ENCODE assay signal across 8 cellular contexts in the genomic region with DNA sequence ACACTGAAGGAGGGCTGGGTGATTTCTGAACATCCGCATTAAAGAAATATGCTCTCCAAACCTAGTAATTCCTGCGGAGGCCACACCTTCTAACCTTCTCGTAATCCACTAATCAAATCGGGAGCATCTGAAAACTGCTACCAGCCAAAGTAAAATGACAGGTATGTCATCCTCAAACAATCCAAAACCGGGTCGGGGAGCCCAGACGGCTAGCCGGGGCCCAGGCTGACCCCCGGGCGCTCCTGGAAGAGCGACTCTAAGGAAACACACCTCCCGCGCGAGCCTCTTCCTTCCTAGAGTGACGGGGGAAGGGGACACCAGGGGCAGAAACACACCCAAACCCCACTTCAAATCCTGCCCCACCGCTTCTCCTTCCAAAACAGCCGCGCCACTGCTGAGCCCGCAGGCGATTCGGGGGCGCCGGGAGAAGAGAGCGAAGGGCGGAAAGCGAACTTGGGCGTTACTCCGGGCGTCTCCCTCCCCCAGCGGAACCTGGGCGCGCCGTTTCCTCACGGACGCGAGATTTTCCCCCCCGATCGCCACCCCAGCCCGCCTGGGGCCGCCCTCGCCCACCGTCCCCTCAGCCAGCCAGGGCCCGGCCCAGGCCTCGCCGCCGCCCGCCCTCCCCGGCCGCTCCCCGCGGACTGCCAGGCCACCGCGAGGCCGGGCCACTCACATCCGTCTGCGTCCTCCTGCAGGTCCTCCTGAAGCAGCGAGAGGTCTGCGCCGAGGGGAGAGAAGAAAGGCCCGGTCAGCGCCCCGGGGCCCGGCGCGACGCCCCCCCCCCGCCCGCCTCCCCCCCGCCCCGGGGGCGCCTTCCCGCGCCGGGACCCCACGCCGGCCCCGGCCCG. TPM values are rescaled to one million over a fixed set of nuclear protein-coding genes. Genes with fewer than 3 reads are reported as not detected.
DNase-seq lines count a peak whose midpoint lies in the region; ATAC-seq and TF ChIP-seq lines count a peak whose summit lies in the region.

No MANE protein-coding gene starts in this region.

- peak overlapping the region; percentile 93 to 96 (median 95) for H3K27ac Mint-ChIP-seq in CD4-positive, alpha-beta memory T cell
- H3K27ac Mint-ChIP-seq in activated naive CD4-positive, alpha-beta T cell treated with anti-CD3 and anti-CD28 coated beads, Interleukin-2, amount 50 U/mL, for 24 hours: peak overlapping the region; percentile 77
- H3K27ac Mint-ChIP-seq in type B pancreatic cell: peak overlapping the region; percentile 99

- H3K27me3 Mint-ChIP-seq in CD4-positive, alpha-beta memory T cell: no peaks in the 10 kb centered on the region
- no peaks in the 10 kb centered on the region for H3K27me3 Mint-ChIP-seq in activated naive CD4-positive, alpha-beta T cell treated with anti-CD3 and anti-CD28 coated beads, Interleukin-2, amount 50 U/mL, for 24 hours
- no peaks in the 10 kb centered on the region for H3K27me3 Mint-ChIP-seq in type B pancreatic cell

- peak overlapping the region; percentile 93 to 99 (median 96) for H3K4me3 Mint-ChIP-seq in CD4-positive, alpha-beta memory T cell
- H3K4me3 Mint-ChIP-seq in activated naive CD4-positive, alpha-beta T cell treated with anti-CD3 and anti-CD28 coated beads, Interleukin-2, amount 50 U/mL, for 24 hours: peak overlapping the region; percentile 91
- peak overlapping the region; percentile 98 for H3K4me3 Mint-ChIP-seq in type B pancreatic cell

- DNase-seq in CD4-positive, alpha-beta memory T cell: peak; percentile 22 to 48 (median 36)
- peak; percentile 39 for DNase-seq in RWPE1 (ENCODE audit: low spot score)
- DNase-seq in Right ventricle myocardium inferior (ENCODE audit: missing footprints): peak; percentile 85
- no peak for DNase-seq in omental fat pad (ENCODE audit: low spot score)
- DNase-seq in type B pancreatic cell (ENCODE audit: extremely low spot score, unreplicated experiment): peak; percentile 81

- peak overlapping the region; percentile 64 for H3K27ac ChIP-seq in CD4-positive, alpha-beta memory T cell (ENCODE audit: low read depth, low read length)
- peak overlapping the region; percentile 99 for H3K27ac ChIP-seq in RWPE1

- no peaks in the 10 kb centered on the region for H3K9me3 Mint-ChIP-seq in CD4-positive, alpha-beta memory T cell
- no peaks in the 10 kb centered on the region for H3K9me3 Mint-ChIP-seq in activated naive CD4-positive, alpha-beta T cell treated with anti-CD3 and anti-CD28 coated beads, Interleukin-2, amount 50 U/mL, for 24 hours
- H3K9me3 Mint-ChIP-seq in type B pancreatic cell: peaks cover 3% of the 10 kb centered on the region

- H3K4me1 ChIP-seq in CD4-positive, alpha-beta memory T cell (ENCODE audit: insufficient read depth, low read length): peaks cover 48% of the 10 kb centered on the region

- CTCF ChIA-PET in CD4-positive, alpha-beta memory T cell (lab: Charles Lee; ENCODE audit: partially characterized antibody): no interaction called here
- CTCF ChIA-PET in RWPE1 (lab: Yijun Ruan, JAX): interaction anchor here (1.3 kb wide), 1 partner anchor 21 kb away, joined by 6 read pairs; no protein-coding TSS in a partner anchor

- intact Hi-C loops in CD4-positive, alpha-beta memory T cell (cut with micrococcal nuclease): loop anchor here (1.0 to 10.0 kb wide), 7 partner anchors 139 to 1005 kb away; a partner anchor contains a TSS
- intact Hi-C loops in Right ventricle myocardium inferior (cut with DNase I): loop anchor here (10.0 kb wide), 2 partner anchors 161 to 301 kb away; a partner anchor contains a TSS

- POLR2A ChIA-PET in CD4-positive, alpha-beta memory T cell (lab: Charles Lee; ENCODE audit: partially characterized antibody): interaction anchor here (0.6 kb wide), 1 partner anchor 52 kb away, joined by 3 read pairs; no protein-coding TSS in a partner anchor
- POLR2A ChIA-PET in RWPE1 (lab: Yijun Ruan, JAX; ENCODE audit: low non-redundant PET): no interaction called here

- H3K4me1 Mint-ChIP-seq in CD4-positive, alpha-beta memory T cell: peaks cover 33 to 57% (median 42%) of the 10 kb centered on the region in 4 donors
- peaks cover 33% of the 10 kb centered on the region for H3K4me1 Mint-ChIP-seq in activated naive CD4-positive, alpha-beta T cell treated with anti-CD3 and anti-CD28 coated beads, Interleukin-2, amount 50 U/mL, for 24 hours
- H3K4me1 Mint-ChIP-seq in type B pancreatic cell (ENCODE audit: unreplicated experiment): peaks cover 30% of the 10 kb centered on the region

- H3K4me3 ChIP-seq in CD4-positive, alpha-beta memory T cell (ENCODE audit: low read length in 2 of 2): peak overlapping the region; percentile 66 to 90

- ATAC-seq in GM19395 (IDR thresholded peaks at IDR 0.05; ENCODE audit: unreplicated experiment): peak; percentile 43
- peak; percentile 18 for ATAC-seq in HG03520 (IDR thresholded peaks at IDR 0.05; ENCODE audit: unreplicated experiment)
- peak; percentile 59 for ATAC-seq in Right ventricle myocardium inferior
- peak; percentile 47 for ATAC-seq in omental fat pad (ENCODE audit: low FRiP score)

- H3K27me3 ChIP-seq in CD4-positive, alpha-beta memory T cell (ENCODE audit: insufficient read depth, low read length): no peaks in the 10 kb centered on the region

- H3K36me3 ChIP-seq in CD4-positive, alpha-beta memory T cell (ENCODE audit: insufficient read depth, low read length): no peaks in the 10 kb centered on the region

- TF ChIP-seq CTCF in RWPE1 (conservative IDR thresholded peaks at IDR 0.05; ENCODE audit: low read depth) (no peak), omental fat pad (IDR thresholded peaks at IDR 0.05) (no peak), type B pancreatic cell (conservative IDR thresholded peaks at IDR 0.05) (no peak)

- H3K36me3 Mint-ChIP-seq in CD4-positive, alpha-beta memory T cell: peaks cover 10 to 11% of the 10 kb centered on the region in 2 donors
- H3K36me3 Mint-ChIP-seq in activated naive CD4-positive, alpha-beta T cell treated with anti-CD3 and anti-CD28 coated beads, Interleukin-2, amount 50 U/mL, for 24 hours: peaks cover 5% of the 10 kb centered on the region
- H3K36me3 Mint-ChIP-seq in type B pancreatic cell: peaks cover 16% of the 10 kb centered on the region

- H3K9me3 ChIP-seq in CD4-positive, alpha-beta memory T cell (ENCODE audit: control insufficient read depth in 1 of 2, low read length in 2 of 2): no peaks in the 10 kb centered on the region

RNA-seq across cellular contexts. Expression of a gene that starts 0.6 kb away (rescaled TPM):
- 10 to 100 TPM; 64.0 to 71.0 TPM for total RNA-seq in CD4-positive, alpha-beta memory T cell
- 10 to 100 TPM; 10.2 to 16.9 TPM for polyA plus RNA-seq in CD4-positive, alpha-beta memory T cell
- total RNA-seq in Right ventricle myocardium inferior: 62.5 TPM
- 100 to 1,000 TPM in 2 of 4 donors, 10 to 100 TPM in 2; 65.7 to 159 (median 99.8) TPM for total RNA-seq in omental fat pad
- total RNA-seq in type B pancreatic cell (ENCODE audit: low replicate concordance): 77.3 and 109 TPM in 2 replicates
